ENCODE assay signal across 8 cellular contexts in the genomic region with DNA sequence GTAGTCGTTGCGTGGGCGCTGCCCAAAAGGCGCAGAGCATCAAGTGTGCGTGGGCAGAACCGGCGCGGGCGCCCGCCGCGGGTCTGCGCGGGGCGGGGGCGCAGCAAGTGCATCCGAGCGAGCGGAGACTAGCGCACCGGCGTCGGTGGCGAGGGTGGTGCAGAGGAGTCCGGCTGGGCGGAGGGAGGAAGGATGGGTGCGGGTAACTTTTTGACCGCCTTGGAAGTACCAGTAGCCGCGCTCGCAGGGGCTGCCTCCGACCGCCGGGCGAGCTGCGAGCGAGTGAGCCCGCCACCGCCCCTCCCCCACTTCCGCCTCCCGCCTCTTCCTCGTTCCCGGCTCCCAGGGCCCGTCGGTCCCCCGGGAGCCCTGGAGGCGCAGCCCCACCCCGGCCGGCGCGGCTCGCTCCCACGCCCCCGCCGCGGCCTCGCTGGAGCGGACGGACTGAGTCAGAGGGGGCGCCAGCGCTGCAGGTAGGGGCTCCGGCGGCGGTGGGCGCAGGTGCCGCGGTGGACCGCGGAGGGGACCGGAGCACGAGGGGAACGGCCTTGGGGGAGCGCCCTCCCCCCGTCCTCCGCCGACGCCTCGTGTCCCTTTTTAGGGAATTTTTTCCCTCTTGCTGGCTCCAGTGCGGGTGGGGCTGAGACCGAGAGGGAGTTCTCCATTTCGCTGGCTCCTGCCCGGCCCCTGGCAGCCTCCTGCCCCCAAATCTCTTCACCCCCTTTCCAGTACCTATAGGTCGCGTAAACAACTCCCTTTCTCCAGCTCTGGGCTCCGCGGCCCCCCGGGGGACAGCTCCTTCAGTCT. TPM values are rescaled to one million over a fixed set of nuclear protein-coding genes. Genes with fewer than 3 reads are reported as not detected.
A peak's percentile ranks its signal among the peaks of the same experiment; 100 is the strongest.
DNase-seq lines count a peak whose midpoint lies in the region; ATAC-seq and TF ChIP-seq lines count a peak whose summit lies in the region.

No MANE protein-coding gene starts in this region.

- no peaks in the 10 kb centered on the region for H3K27me3 ChIP-seq in right lobe of liver

- TF ChIP-seq POLR2A in right lobe of liver (IDR thresholded peaks at IDR 0.05): peak; percentile 9

- peaks cover 0 to 9% (median 0%) of the 10 kb centered on the region in 4 donors for H3K4me1 ChIP-seq in right lobe of liver

- H3K4me3 ChIP-seq in right lobe of liver: peak overlapping the region; percentile 65 to 73 (median 66)

- intact Hi-C loops in right lobe of liver (cut with DNase I): no loop called here

- peak; percentile 17 for DNase-seq in DMS53 treated with DMSO at 0.1 percent for 48 hours (lab: John Stamatoyannopoulos, UW; ENCODE audit: unreplicated experiment)
- DNase-seq in NCI-H1105 treated with DMSO at 0.1 percent for 48 hours (lab: John Stamatoyannopoulos, UW): peak; percentile 44
- peak; percentile 73 to 79 for DNase-seq in activated CD4-positive, alpha-beta T cell treated with anti-CD3 and anti-CD28 coated beads for 4 hours
- DNase-seq in dermis blood vessel endothelial cell: peak; percentile 28
- peak in 2 of 3 donors; percentile 61 to 73 for DNase-seq in right lobe of liver
- DNase-seq in stimulated activated CD4-positive, alpha-beta T cell treated with anti-CD3 and anti-CD28 coated beads, Interleukin-4, amount 100 ng/mL, for 1 hour: peak; percentile 52

- H3K27ac ChIP-seq in right lobe of liver: peak overlapping the region; percentile 28 to 40 (median 30)

- no peaks in the 10 kb centered on the region for H3K9me3 ChIP-seq in right lobe of liver

- H3K36me3 ChIP-seq in right lobe of liver: peaks cover 0 to 3% (median 0%) of the 10 kb centered on the region in 4 donors

- ATAC-seq in right lobe of liver: peak; percentile 57 to 69 (median 60)
- no peak for ATAC-seq in HG02870 (IDR thresholded peaks at IDR 0.05; ENCODE audit: unreplicated experiment)
- ATAC-seq in HG03025 (IDR thresholded peaks at IDR 0.05; ENCODE audit: low FRiP score, unreplicated experiment): no peak

- TF ChIP-seq CTCF in right lobe of liver (IDR thresholded peaks at IDR 0.05): no peak

- WGBS in right lobe of liver (ENCODE audit: insufficient coverage, low coverage, low lambda C conversion rate, missing lambda C conversion rate): 2% methylated on average over 21 of the region's 87 CpGs

RNA-seq across cellular contexts. Expression of a gene that starts 1.6 kb away (rescaled TPM):
- total RNA-seq in dermis blood vessel endothelial cell (3.4 and 8.9 TPM in 2 replicates), right lobe of liver (1 to 10 TPM; 2.3 to 5.3 (median 3.3) TPM)

RNA-seq across cellular contexts. Expression of a gene that starts 9.5 kb away (rescaled TPM):
- total RNA-seq in dermis blood vessel endothelial cell (23.8 and 32.4 TPM in 2 replicates), right lobe of liver (10 to 100 TPM; 35.7 to 58.4 (median 40.5) TPM)

RNA-seq across cellular contexts. Expression of a gene that starts 28.3 kb away (rescaled TPM):
- total RNA-seq in dermis blood vessel endothelial cell: not detected in 2 replicates
- total RNA-seq in right lobe of liver: not detected

RNA-seq across cellular contexts. Expression of a gene that starts 43.5 kb away (rescaled TPM):
- total RNA-seq in dermis blood vessel endothelial cell (23.3 and 26.2 TPM in 2 replicates), right lobe of liver (10 to 100 TPM; 16.6 to 26.2 (median 20.8) TPM)

RNA-seq across cellular contexts. Expression of a gene that starts 58.2 kb away (rescaled TPM):
- 41.5 and 79.3 TPM in 2 replicates for total RNA-seq in dermis blood vessel endothelial cell
- total RNA-seq in right lobe of liver: 100 to 1,000 TPM in 4 of 6 experiments, 10 to 100 TPM in 2; 84.3 to 373 (median 116) TPM

Comparison
In these comparisons a context has a peak if more than half of its experiments do, and no peak if none do; other contexts are left out.
1. DNase-seq: peak in every context shown above with its lines; median percentile 76 in activated CD4-positive, alpha-beta T cell treated with anti-CD3 and anti-CD28 coated beads for 4 hours; 67 in right lobe of liver; 52 in stimulated activated CD4-positive, alpha-beta T cell treated with anti-CD3 and anti-CD28 coated beads, Interleukin-4, amount 100 ng/mL, for 1 hour; 44 in NCI-H1105 treated with DMSO at 0.1 percent for 48 hours; 28 in dermis blood vessel endothelial cell; 17 in DMS53 treated with DMSO at 0.1 percent for 48 hours.
2. ATAC-seq: peak in right lobe of liver (4 of 4); none in HG02870 (single experiment) and HG03025 (single experiment).